1 cellular context compared by ENCODE assay signal in the genomic region with DNA sequence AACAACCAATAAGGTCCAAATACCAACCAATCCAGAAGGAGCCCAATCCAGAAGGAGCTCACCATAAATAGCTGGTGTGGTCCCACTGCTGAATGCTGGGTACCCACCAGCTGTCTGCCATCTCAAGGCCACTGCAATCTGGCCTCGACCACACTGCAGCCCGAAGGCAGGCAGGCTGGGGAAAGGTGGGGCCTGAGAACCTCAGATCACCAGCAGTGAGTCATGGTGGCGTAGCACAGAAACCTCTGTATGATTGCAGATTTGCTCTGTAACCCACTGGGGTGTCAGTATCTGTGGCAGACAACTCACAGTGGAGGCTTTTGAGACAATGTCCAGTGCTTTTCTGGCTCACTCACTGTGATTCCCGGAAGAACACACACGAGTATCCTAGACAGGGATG.
TF ChIP-seq lines count a peak whose summit lies in the region.

No MANE protein-coding gene starts in this region.

TF ChIP-seq in WTC11, 78 proteins besides CTCF, POLR2A, EP300 and RAD21 (continued from another document):
- TF ChIP-seq, protein P1, sequence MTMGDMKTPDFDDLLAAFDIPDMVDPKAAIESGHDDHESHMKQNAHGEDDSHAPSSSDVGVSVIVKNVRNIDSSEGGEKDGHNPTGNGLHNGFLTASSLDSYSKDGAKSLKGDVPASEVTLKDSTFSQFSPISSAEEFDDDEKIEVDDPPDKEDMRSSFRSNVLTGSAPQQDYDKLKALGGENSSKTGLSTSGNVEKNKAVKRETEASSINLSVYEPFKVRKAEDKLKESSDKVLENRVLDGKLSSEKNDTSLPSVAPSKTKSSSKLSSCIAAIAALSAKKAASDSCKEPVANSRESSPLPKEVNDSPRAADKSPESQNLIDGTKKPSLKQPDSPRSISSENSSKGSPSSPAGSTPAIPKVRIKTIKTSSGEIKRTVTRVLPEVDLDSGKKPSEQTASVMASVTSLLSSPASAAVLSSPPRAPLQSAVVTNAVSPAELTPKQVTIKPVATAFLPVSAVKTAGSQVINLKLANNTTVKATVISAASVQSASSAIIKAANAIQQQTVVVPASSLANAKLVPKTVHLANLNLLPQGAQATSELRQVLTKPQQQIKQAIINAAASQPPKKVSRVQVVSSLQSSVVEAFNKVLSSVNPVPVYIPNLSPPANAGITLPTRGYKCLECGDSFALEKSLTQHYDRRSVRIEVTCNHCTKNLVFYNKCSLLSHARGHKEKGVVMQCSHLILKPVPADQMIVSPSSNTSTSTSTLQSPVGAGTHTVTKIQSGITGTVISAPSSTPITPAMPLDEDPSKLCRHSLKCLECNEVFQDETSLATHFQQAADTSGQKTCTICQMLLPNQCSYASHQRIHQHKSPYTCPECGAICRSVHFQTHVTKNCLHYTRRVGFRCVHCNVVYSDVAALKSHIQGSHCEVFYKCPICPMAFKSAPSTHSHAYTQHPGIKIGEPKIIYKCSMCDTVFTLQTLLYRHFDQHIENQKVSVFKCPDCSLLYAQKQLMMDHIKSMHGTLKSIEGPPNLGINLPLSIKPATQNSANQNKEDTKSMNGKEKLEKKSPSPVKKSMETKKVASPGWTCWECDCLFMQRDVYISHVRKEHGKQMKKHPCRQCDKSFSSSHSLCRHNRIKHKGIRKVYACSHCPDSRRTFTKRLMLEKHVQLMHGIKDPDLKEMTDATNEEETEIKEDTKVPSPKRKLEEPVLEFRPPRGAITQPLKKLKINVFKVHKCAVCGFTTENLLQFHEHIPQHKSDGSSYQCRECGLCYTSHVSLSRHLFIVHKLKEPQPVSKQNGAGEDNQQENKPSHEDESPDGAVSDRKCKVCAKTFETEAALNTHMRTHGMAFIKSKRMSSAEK (CRISPR knock-in tag; IDR thresholded peaks at IDR 0.05; ENCODE audit: borderline replicate concordance) = no peak
- TF ChIP-seq ZMAT4 (CRISPR knock-in tag; IDR thresholded peaks at IDR 0.05) (no peak), ERG (CRISPR knock-in tag; IDR thresholded peaks at IDR 0.05) (no peak), ZNF425 (CRISPR knock-in tag; conservative IDR thresholded peaks at IDR 0.05) (no peak)
